ENCODE assay signal across 17 cellular contexts in the genomic region with DNA sequence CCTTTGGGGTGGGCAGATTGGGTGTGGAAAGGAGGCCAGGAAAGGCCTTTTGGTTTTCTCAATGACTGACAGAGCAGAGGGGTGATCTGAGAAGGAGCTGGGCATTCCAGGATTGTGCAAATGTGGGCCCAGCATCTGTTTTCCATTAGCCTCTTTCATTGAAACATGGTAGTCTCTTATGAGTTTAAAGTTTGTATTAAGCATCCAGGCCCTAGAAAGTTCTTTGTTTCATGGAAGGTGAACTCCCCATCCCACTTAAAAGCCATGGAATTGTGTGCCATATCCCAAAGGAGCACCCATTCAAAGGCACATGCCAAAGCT.
"Had no signal": no experiment of that assay in that cellular context is flagged by ENCODE, and none has a peak within 500 bp of the region (broad histone marks: within the 10 kb centered on the region; RNA-seq: fewer than 3 reads in every experiment).

No MANE protein-coding gene starts in this region.

- H3K36me3 Mint-ChIP-seq: immature natural killer cell had no signal

- H3K4me3 Mint-ChIP-seq: immature natural killer cell; naive thymus-derived CD8-positive, alpha-beta T cell had no signal

- H3K27ac Mint-ChIP-seq: activated naive CD4-positive, alpha-beta T cell treated with anti-CD3 and anti-CD28 coated beads, Interleukin-2, amount 50 U/mL, for 72 hours; immature natural killer cell; naive thymus-derived CD8-positive, alpha-beta T cell had no signal

- H3K4me3 ChIP-seq: thyroid gland had no signal

- H3K36me3 ChIP-seq: thyroid gland had no signal

- DNase-seq: activated CD4-positive, alpha-beta T cell treated with anti-CD3 and anti-CD28 coated beads for 1 hour; activated CD4-positive, alpha-beta T cell treated with anti-CD3 and anti-CD28 coated beads, Interleukin-2, amount 50 U/mL, for 4 hours; activated gamma-delta T cell; dermis blood vessel endothelial cell; effector memory CD4-positive, alpha-beta T cell; immature natural killer cell; naive thymus-derived CD8-positive, alpha-beta T cell; occipital lobe; stimulated activated CD4-positive, alpha-beta T cell treated with anti-CD3 and anti-CD28 coated beads, Interleukin-12 subunit alpha, Interleukin-12 subunit beta, amount 100 ng/mL, for 4 hours; stimulated activated CD4-positive, alpha-beta T cell treated with anti-CD3 and anti-CD28 coated beads, Interleukin-1b, Interleukin-23, amount 100 ng/mL, for 48 hours; stimulated activated CD8-positive, alpha-beta memory T cell treated with anti-CD3 and anti-CD28 coated beads, Interleukin-4, amount 100 ng/mL, for 48 hours; stimulated activated naive CD4-positive, alpha-beta T cell; SW 1271; T-helper 2 cell; thyroid gland had no signal

- H3K4me1 Mint-ChIP-seq: immature natural killer cell; naive thymus-derived CD8-positive, alpha-beta T cell had no signal

- H3K27ac ChIP-seq: thyroid gland, VCaP had no signal

- ATAC-seq: activated naive CD4-positive, alpha-beta T cell treated with anti-CD3 and anti-CD28 coated beads, Interleukin-2, amount 50 U/mL, for 72 hours; naive thymus-derived CD8-positive, alpha-beta T cell had no signal

- H3K27me3 ChIP-seq: thyroid gland had no signal

- H3K9me3 ChIP-seq: thyroid gland had no signal
